1 cellular context compared by ENCODE assay signal in the genomic region with DNA sequence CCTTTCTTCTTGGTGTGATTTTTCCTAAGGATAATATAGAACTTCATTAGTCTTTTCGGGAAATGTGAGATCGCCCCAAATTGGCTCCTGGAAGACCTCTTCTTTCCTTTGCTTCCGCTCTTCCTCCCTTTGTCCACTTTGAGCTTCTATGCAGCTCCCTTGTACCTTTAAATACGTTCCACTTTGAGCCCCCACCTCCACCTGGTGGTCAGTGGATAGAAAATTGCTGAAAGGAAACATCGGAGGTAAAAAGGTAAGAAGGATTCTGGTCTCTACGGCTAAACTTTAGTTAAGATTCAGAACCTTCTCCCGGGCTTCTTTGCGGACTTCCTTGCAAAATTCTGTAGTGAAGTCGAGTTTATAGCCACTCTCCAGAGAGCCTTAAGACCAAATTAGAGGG.
TF ChIP-seq lines count a peak whose summit lies in the region.

No MANE protein-coding gene starts in this region.

TF ChIP-seq in HepG2, 621 proteins besides CTCF, POLR2A, EP300 and RAD21:
- TF ChIP-seq SMC3 (IDR thresholded peaks at IDR 0.05; ENCODE audit: low read length): peak; percentile 8; the same call in 1 of the 2 replicates
- TF ChIP-seq SKI (IDR thresholded peaks at IDR 0.05; ENCODE audit: partially characterized antibody): no peak
- TF ChIP-seq SETDB1 (CRISPR knock-in tag; IDR thresholded peaks at IDR 0.05; ENCODE audit: borderline replicate concordance): no peak
- TF ChIP-seq NKX3-1 (CRISPR knock-in tag; IDR thresholded peaks at IDR 0.05): no peak
- TF ChIP-seq FOSL1 (CRISPR knock-in tag; IDR thresholded peaks at IDR 0.05; ENCODE audit: borderline replicate concordance): no peak
- TF ChIP-seq ZNF850 (CRISPR knock-in tag; conservative IDR thresholded peaks at IDR 0.05): no peak
- TF ChIP-seq MED13 (CRISPR knock-in tag; IDR thresholded peaks at IDR 0.05): no peak
- TF ChIP-seq SP2 (CRISPR knock-in tag; IDR thresholded peaks at IDR 0.05): no peak
- TF ChIP-seq, protein P1, sequence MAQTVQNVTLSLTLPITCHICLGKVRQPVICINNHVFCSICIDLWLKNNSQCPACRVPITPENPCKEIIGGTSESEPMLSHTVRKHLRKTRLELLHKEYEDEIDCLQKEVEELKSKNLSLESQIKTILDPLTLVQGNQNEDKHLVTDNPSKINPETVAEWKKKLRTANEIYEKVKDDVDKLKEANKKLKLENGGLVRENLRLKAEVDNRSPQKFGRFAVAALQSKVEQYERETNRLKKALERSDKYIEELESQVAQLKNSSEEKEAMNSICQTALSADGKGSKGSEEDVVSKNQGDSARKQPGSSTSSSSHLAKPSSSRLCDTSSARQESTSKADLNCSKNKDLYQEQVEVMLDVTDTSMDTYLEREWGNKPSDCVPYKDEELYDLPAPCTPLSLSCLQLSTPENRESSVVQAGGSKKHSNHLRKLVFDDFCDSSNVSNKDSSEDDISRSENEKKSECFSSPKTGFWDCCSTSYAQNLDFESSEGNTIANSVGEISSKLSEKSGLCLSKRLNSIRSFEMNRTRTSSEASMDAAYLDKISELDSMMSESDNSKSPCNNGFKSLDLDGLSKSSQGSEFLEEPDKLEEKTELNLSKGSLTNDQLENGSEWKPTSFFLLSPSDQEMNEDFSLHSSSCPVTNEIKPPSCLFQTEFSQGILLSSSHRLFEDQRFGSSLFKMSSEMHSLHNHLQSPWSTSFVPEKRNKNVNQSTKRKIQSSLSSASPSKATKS (CRISPR knock-in tag; IDR thresholded peaks at IDR 0.05): no peak
